16 cellular contexts compared by ENCODE assay signal in genomic region chr21:29104239-29104708, GRCh38. TPM values are rescaled to one million over a fixed set of nuclear protein-coding genes. Genes with fewer than 3 reads are reported as not detected.
DNase-seq lines count a peak whose midpoint lies in the region; FAIRE-seq and TF ChIP-seq lines count a peak whose summit lies in the region.
"Had no signal": no experiment of that assay in that cellular context is flagged by ENCODE, and none has a peak within 500 bp of the region (broad histone marks: within the 10 kb centered on the region; RNA-seq: fewer than 3 reads in every experiment).

No MANE protein-coding gene starts in this region.

- H3K9ac ChIP-seq in KMS-11 (no peak overlapping the region), skeletal muscle tissue (ENCODE audit: low read depth in 1 of 3, low read length in 3 of 3) (peak overlapping the region in 1 of 3 donors; percentile 10)

- DNase-seq in NCI-H748 (lab: John Stamatoyannopoulos, UW; ENCODE audit: unreplicated experiment) (peak; percentile 4), NCI-H748 treated with DMSO at 0.1 percent for 48 hours (lab: John Stamatoyannopoulos, UW) (no peak), bronchial epithelial cell (ENCODE audit: low read depth) (peak; percentile 77), SW 1271 (lab: John Stamatoyannopoulos, UW) (no peak), esophagus muscularis mucosa (ENCODE audit: extremely low spot score) (no peak), A172 (ENCODE audit: low spot score) (no peak)
- DNase-seq: activated naive CD8-positive, alpha-beta T cell treated with anti-CD3 and anti-CD28 coated beads, Interleukin-2, amount 10 ng/mL, durations not matched to agents 7 days and 5 days; Calu3; heart right ventricle; NCI-H2171; PC-3; T1000 had no signal

- H4K20me1 ChIP-seq in KMS-11 (ENCODE audit: insufficient read depth) = no peaks in the 10 kb centered on the region

- no peak for TF ChIP-seq EP300 in esophagus muscularis mucosa (IDR thresholded peaks at IDR 0.05)

- H3K36me3 ChIP-seq in KMS-11 (ENCODE audit: insufficient read depth) (no peaks in the 10 kb centered on the region), bronchial epithelial cell (ENCODE audit: control insufficient read depth, insufficient read depth, low read length) (no peaks in the 10 kb centered on the region), skeletal muscle tissue (ENCODE audit: control insufficient read depth in 3 of 3, insufficient read depth in 3 of 3, low read length in 3 of 3) (no peaks in the 10 kb centered on the region), esophagus muscularis mucosa (peaks cover 0 to 6% (median 0%) of the 10 kb centered on the region in 4 donors)
- H3K36me3 ChIP-seq: suprapubic skin had no signal

- H3K27me3 ChIP-seq in KMS-11 (ENCODE audit: insufficient read depth, low read depth) = no peaks in the 10 kb centered on the region
- no peaks in the 10 kb centered on the region for H3K27me3 ChIP-seq in bronchial epithelial cell (ENCODE audit: control insufficient read depth, insufficient read depth, low read length)
- no peaks in the 10 kb centered on the region for H3K27me3 ChIP-seq in skeletal muscle tissue (ENCODE audit: control insufficient read depth in 3 of 3, insufficient read depth in 3 of 3, low read length in 3 of 3)
- H3K27me3 ChIP-seq in esophagus muscularis mucosa = no peaks in the 10 kb centered on the region
- H3K27me3 ChIP-seq: heart right ventricle, suprapubic skin had no signal

- H3K79me2 ChIP-seq in KMS-11 (ENCODE audit: insufficient read depth, low read depth) = no peaks in the 10 kb centered on the region

- no peak for TF ChIP-seq POLR2A in esophagus muscularis mucosa (IDR thresholded peaks at IDR 0.05; ENCODE audit: low read depth)

- no peak overlapping the region for H3K4me3 ChIP-seq in KMS-11 (IDR thresholded peaks at IDR 0.05; ENCODE audit: insufficient read depth, low read depth, low read length)
- no peak overlapping the region for H3K4me3 ChIP-seq in bronchial epithelial cell (ENCODE audit: low read depth, low read length)
- peak overlapping the region in 1 of 3 donors; percentile 15 for H3K4me3 ChIP-seq in skeletal muscle tissue (ENCODE audit: low read length in 3 of 3)
- no peak overlapping the region for H3K4me3 ChIP-seq in esophagus muscularis mucosa
- H3K4me3 ChIP-seq: heart right ventricle, suprapubic skin had no signal

- H3K27ac ChIP-seq in KMS-11 (peak overlapping the region; percentile 25), skeletal muscle tissue (ENCODE audit: low read depth, low read length) (peak overlapping the region; percentile 42), esophagus muscularis mucosa (replicated peaks in 1 of 4) (no peak overlapping the region)
- H3K27ac ChIP-seq: heart right ventricle, suprapubic skin had no signal

- WGBS in esophagus muscularis mucosa = 70% methylated on average over 7 of the region's 7 CpGs

- no peak for FAIRE-seq in bronchial epithelial cell (lab: Jason Lieb, UNC)
- FAIRE-seq: A204.1 had no signal

- no peak overlapping the region for H2AFZ ChIP-seq in KMS-11 (ENCODE audit: low read depth)

- H3K4me2 ChIP-seq in KMS-11 = peak overlapping the region; percentile 23; the same call in 1 of the 2 replicates

- H3K9me3 ChIP-seq in skeletal muscle tissue (ENCODE audit: control insufficient read depth in 3 of 3, low read length in 3 of 3) (no peaks in the 10 kb centered on the region), esophagus muscularis mucosa (no peaks in the 10 kb centered on the region)
- H3K9me3 ChIP-seq: heart right ventricle, suprapubic skin had no signal

- intact Hi-C loops in esophagus muscularis mucosa (cut with DNase I) = no loop called here

- no peak for TF ChIP-seq CTCF in KMS-11 (conservative IDR thresholded peaks at IDR 0.05; ENCODE audit: low read depth, low read length)
- TF ChIP-seq CTCF in bronchial epithelial cell (IDR thresholded peaks at IDR 0.05; ENCODE audit: insufficient read depth, low read length, severe bottlenecking) = peak; percentile 31
- no peak for TF ChIP-seq CTCF in esophagus muscularis mucosa (IDR thresholded peaks at IDR 0.05)

- H3K4me1 ChIP-seq in KMS-11 (ENCODE audit: low read depth, poor library complexity, severe bottlenecking) = peaks cover 17% of the 10 kb centered on the region
- peaks cover 4 to 18% (median 13%) of the 10 kb centered on the region in 3 donors for H3K4me1 ChIP-seq in skeletal muscle tissue (ENCODE audit: control insufficient read depth in 3 of 3, insufficient read depth in 3 of 3, low read length in 3 of 3)
- no peaks in the 10 kb centered on the region for H3K4me1 ChIP-seq in esophagus muscularis mucosa
- H3K4me1 ChIP-seq: suprapubic skin had no signal

RNA-seq across cellular contexts. Expression of gene MAP3K7CL, which starts 26.2 kb away (rescaled TPM):
- total RNA-seq in bronchial epithelial cell = 5.8 and 8.1 TPM in 2 replicates
- total RNA-seq in skeletal muscle tissue = 37.6 TPM
- 1 to 10 TPM; 1.6 to 2.8 (median 1.9) TPM for total RNA-seq in esophagus muscularis mucosa
- 19.4 and 21.7 TPM in 2 replicates for total RNA-seq in A172 (2014; rRNA removed; shearing (Covaris generic))

RNA-seq across cellular contexts. Expression of gene CCT8, which starts 30.8 kb away (rescaled TPM):
- total RNA-seq in bronchial epithelial cell = 117 and 222 TPM in 2 replicates
- total RNA-seq in skeletal muscle tissue = 176 TPM
- total RNA-seq in esophagus muscularis mucosa = 100 to 1,000 TPM in 1 of 4 donors, 10 to 100 TPM in 3; 73.9 to 104 (median 85.4) TPM
- total RNA-seq in A172 (2014; rRNA removed; shearing (Covaris generic)) = 463 and 619 TPM in 2 replicates

Comparison
In these comparisons a context has a peak if more than half of its experiments do, and no peak if none do; other contexts are left out.
1. DNase-seq: peak in NCI-H748 (single experiment) and bronchial epithelial cell (single experiment); none in NCI-H748 treated with DMSO at 0.1 percent for 48 hours (single experiment), SW 1271 (0 of 2), esophagus muscularis mucosa (single experiment) and A172 (single experiment).
2. H3K27ac ChIP-seq: peak in KMS-11 (single experiment) and skeletal muscle tissue (single experiment); none in esophagus muscularis mucosa (0 of 4).